Comparison of ENCODE assay signal across 24 cellular contexts in genomic region chr2:36567711-36568408, GRCh38. TPM values are rescaled to one million over a fixed set of nuclear protein-coding genes. Genes with fewer than 3 reads are reported as not detected.
DNase-seq lines count a peak whose midpoint lies in the region; ATAC-seq, FAIRE-seq and TF ChIP-seq lines count a peak whose summit lies in the region.
"Had no signal": no experiment of that assay in that cellular context is flagged by ENCODE, and none has a peak within 500 bp of the region (broad histone marks: within the 10 kb centered on the region; RNA-seq: fewer than 3 reads in every experiment).

No MANE protein-coding gene starts in this region.

- 97% methylated on average over 6 of the region's 6 CpGs for WGBS in mammary epithelial cell (ENCODE audit: low coverage, missing lambda C conversion rate)
- no CpG with 5 or more reads among the region's 6 CpGs for WGBS in H9 (ENCODE audit: extremely low coverage, insufficient read length, low lambda C conversion rate)

- CTCF ChIA-PET in MCF 10A (lab: Yijun Ruan, JAX) (interaction anchor here (0.6 to 2.5 kb wide), 6 partner anchors 16 to 218 kb away, joined by 3 to 14 read pairs (median 3); no protein-coding TSS in a partner anchor), mammary epithelial cell (lab: Charles Lee; ENCODE audit: low non-redundant PET) (no interaction called here)

- H3K36me3 ChIP-seq in mammary epithelial cell (ENCODE audit: insufficient read depth, low read length) (no peaks in the 10 kb centered on the region), astrocyte (ENCODE audit: insufficient read depth, low read length) (peaks cover 14% of the 10 kb centered on the region), mucosa of descending colon (ENCODE audit: low read depth) (no peaks in the 10 kb centered on the region)
- H3K36me3 ChIP-seq: ovary, thoracic aorta had no signal

- H3K18ac ChIP-seq in H9 (ENCODE audit: insufficient read length, low read depth, low read length), result no peak overlapping the region

- no peak overlapping the region for H2BK15ac ChIP-seq in H9 (ENCODE audit: low read depth, low read length)

- no peaks in the 10 kb centered on the region for H4K20me1 ChIP-seq in mammary epithelial cell (ENCODE audit: insufficient read depth, low read length)
- H4K20me1 ChIP-seq in astrocyte (ENCODE audit: insufficient read depth, low read length), result no peaks in the 10 kb centered on the region
- no peaks in the 10 kb centered on the region for H4K20me1 ChIP-seq in H9 (ENCODE audit: control insufficient read depth, insufficient read depth, insufficient read length)

- H3K4me1 ChIP-seq in mammary epithelial cell (ENCODE audit: insufficient read depth, low read length) (peaks cover 35% of the 10 kb centered on the region), astrocyte (ENCODE audit: insufficient read depth, low read length) (peaks cover 48% of the 10 kb centered on the region), mucosa of descending colon (ENCODE audit: low read depth) (peaks cover 18% of the 10 kb centered on the region), H9 (ENCODE audit: insufficient read depth, low read length) (peaks cover 2% of the 10 kb centered on the region; the same call in 1 of the 2 replicates)

- no peak overlapping the region for H3K14ac ChIP-seq in H9 (ENCODE audit: insufficient read depth, low read length)

- H2BK12ac ChIP-seq in H9 (ENCODE audit: insufficient read length, low read depth, low read length), result no peak overlapping the region

- no peak overlapping the region for H2BK120ac ChIP-seq in H9 (ENCODE audit: low read depth, low read length, poor library complexity, severe bottlenecking)

- intact Hi-C loops in MCF 10A (cut with micrococcal nuclease) (no loop called here), mammary epithelial cell (cut with micrococcal nuclease) (no loop called here), mucosa of descending colon (cut with DNase I, micrococcal nuclease) (no loop called here)

- H2AFZ ChIP-seq in mammary epithelial cell (ENCODE audit: low read depth, low read length), result no peak overlapping the region
- H2AFZ ChIP-seq in astrocyte (ENCODE audit: low read depth, low read length), result no peak overlapping the region
- no peak overlapping the region for H2AFZ ChIP-seq in H9 (ENCODE audit: low read length)

- DNase-seq in MCF 10A (ENCODE audit: unreplicated experiment) (no peak), mammary epithelial cell (no peak), astrocyte (ENCODE audit: low read depth) (no peak), mucosa of descending colon (no peak), D341Med (ENCODE audit: low spot score) (no peak), H9 (no peak), ecto neural progenitor cell (ENCODE audit: low spot score) (no peak), NCI-H526 treated with DMSO at 0.1 percent for 48 hours (lab: John Stamatoyannopoulos, UW) (no peak)
- DNase-seq: activated CD4-positive, CD25-positive, alpha-beta regulatory T cell; activated CD8-positive, alpha-beta T cell treated with anti-CD3 and anti-CD28 coated beads, Interleukin-2, amount 10 ng/mL, durations not matched to agents 7 days and 5 days; activated naive CD8-positive, alpha-beta T cell treated with anti-CD3 and anti-CD28 coated beads, Interleukin-2, amount 50 U/mL, for 24 hours; DMS79; foreskin melanocyte; left lung; NCI-H1417 treated with DMSO at 0.1 percent for 48 hours; ovary; Right ventricle myocardium superior; stimulated activated CD4-positive, alpha-beta T cell treated with anti-CD3 and anti-CD28 coated beads, Interleukin-4, amount 100 ng/mL, for 24 hours; T-helper 17 cell had no signal

- H3K4me1 Mint-ChIP-seq in MCF 10A (ENCODE audit: insufficient read depth, unreplicated experiment), result peaks cover 39% of the 10 kb centered on the region
- peaks cover 52% of the 10 kb centered on the region for H3K4me1 Mint-ChIP-seq in astrocyte (ENCODE audit: low read depth, unreplicated experiment)
- H3K4me1 Mint-ChIP-seq in H9, result peaks cover 28 to 33% of the 10 kb centered on the region in 2 experiments
- H3K4me1 Mint-ChIP-seq: activated naive CD8-positive, alpha-beta T cell treated with anti-CD3 and anti-CD28 coated beads, Interleukin-2, amount 50 U/mL, for 24 hours had no signal

- H3K27ac ChIP-seq in mammary epithelial cell (ENCODE audit: insufficient read depth, low read depth, low read length) (no peak overlapping the region), astrocyte (ENCODE audit: low read depth, low read length) (peak overlapping the region; percentile 95), H9 (ENCODE audit: insufficient read length, low read depth, low read length) (no peak overlapping the region)
- H3K27ac ChIP-seq: HL-60, thoracic aorta had no signal

- H3K36me3 Mint-ChIP-seq in MCF 10A (ENCODE audit: insufficient read depth, unreplicated experiment) (peaks cover 38% of the 10 kb centered on the region), astrocyte (ENCODE audit: low read depth, unreplicated experiment) (peaks cover 9% of the 10 kb centered on the region), H9 (ENCODE audit: insufficient read depth in 1 of 3, low read depth in 3 of 3) (peaks cover 4 to 28% (median 13%) of the 10 kb centered on the region in 3 experiments; a peak in 5 of 7 replicates)

- FAIRE-seq in astrocyte (lab: Jason Lieb, UNC), result no peak

- in situ Hi-C loops in mammary epithelial cell (cut with MboI; ENCODE audit: low sequenced_read_pairs in 2 of 2), result no loop called here

- H3K79me1 ChIP-seq in H9 (ENCODE audit: insufficient read depth, low read depth, low read length, poor library complexity, severe bottlenecking), result no peaks in the 10 kb centered on the region

- H3K9me3 ChIP-seq in mammary epithelial cell (replicated peaks; ENCODE audit: insufficient read depth, low read length) (no peaks in the 10 kb centered on the region), astrocyte (ENCODE audit: insufficient read depth, low read depth, low read length) (no peaks in the 10 kb centered on the region), mucosa of descending colon (no peaks in the 10 kb centered on the region), H9 (ENCODE audit: control insufficient read depth, low read depth, low read length) (no peaks in the 10 kb centered on the region)
- H3K9me3 ChIP-seq: left lung, ovary, thoracic aorta had no signal

- H3K27ac Mint-ChIP-seq in MCF 10A (ENCODE audit: low read depth, unreplicated experiment) (peak overlapping the region; percentile 96), astrocyte (ENCODE audit: unreplicated experiment) (peak overlapping the region; percentile 1), H9 (peak overlapping the region in 1 of 3 experiments; percentile 15; a peak in 2 of 7 replicates)
- H3K27ac Mint-ChIP-seq: activated CD8-positive, alpha-beta T cell treated with anti-CD3 and anti-CD28 coated beads, Interleukin-2, amount 10 ng/mL, durations not matched to agents 7 days and 5 days; activated naive CD8-positive, alpha-beta T cell treated with anti-CD3 and anti-CD28 coated beads, Interleukin-2, amount 50 U/mL, for 24 hours; T-helper 17 cell had no signal

- no peak overlapping the region for H3K23ac ChIP-seq in H9 (ENCODE audit: insufficient read length, low read depth, low read length)

- H3K4me3 ChIP-seq in mammary epithelial cell (replicated peaks in 1 of 3; ENCODE audit: insufficient read depth in 1 of 3, low read depth in 2 of 3, low read length in 3 of 3), result no peak overlapping the region
- no peak overlapping the region for H3K4me3 ChIP-seq in astrocyte (ENCODE audit: insufficient read depth, low read depth, low read length)
- H3K4me3 ChIP-seq in mucosa of descending colon, result no peak overlapping the region
- H3K4me3 ChIP-seq: left lung, ovary, skin epidermis, thoracic aorta had no signal

- no peak overlapping the region for H2BK5ac ChIP-seq in H9 (ENCODE audit: insufficient read length, low read length)

- no peak overlapping the region for H3K4me2 ChIP-seq in mammary epithelial cell (ENCODE audit: insufficient read depth, low read depth, low read length)
- H3K4me2 ChIP-seq in astrocyte (ENCODE audit: low read length), result peak overlapping the region; percentile 81
- no peak overlapping the region for H3K4me2 ChIP-seq in H9 (ENCODE audit: insufficient read depth, insufficient read length, low read length)

- dilution Hi-C loops in mammary epithelial cell (cut with HindIII; ENCODE audit: low sequenced_read_pairs), result no loop called here

- BruUV-seq in MCF 10A (replicated peaks; lab: Mats Ljungman, UMichigan) (no TSS peak), mammary epithelial cell (replicated peaks; lab: Mats Ljungman, UMichigan) (no TSS peak)

- no peak overlapping the region for H4K91ac ChIP-seq in H9 (ENCODE audit: insufficient read length, low read depth, low read length)

- H2BK20ac ChIP-seq in H9 (ENCODE audit: low read depth, low read length, poor library complexity, severe bottlenecking), result no peak overlapping the region

- no peak overlapping the region for H4K5ac ChIP-seq in H9 (ENCODE audit: insufficient read length, low read depth, low read length)

- TF ChIP-seq CTCF in MCF 10A (IDR thresholded peaks at IDR 0.05; ENCODE audit: unreplicated experiment), result no peak
- no peak for TF ChIP-seq CTCF in mammary epithelial cell (conservative IDR thresholded peaks at IDR 0.05 in 1 of 2, IDR thresholded peaks at IDR 0.05 in 1 of 2; ENCODE audit: extremely low read depth in 1 of 2, insufficient read depth in 1 of 2, low read depth in 1 of 2, low read length in 2 of 2)
- TF ChIP-seq CTCF in astrocyte (IDR thresholded peaks at IDR 0.05; ENCODE audit: insufficient read depth, low read depth, low read length), result no peak
- TF ChIP-seq CTCF in mucosa of descending colon (IDR thresholded peaks at IDR 0.05), result no peak
- TF ChIP-seq CTCF in H9 (conservative IDR thresholded peaks at IDR 0.05), result no peak

- POLR2A ChIA-PET in MCF 10A (lab: Yijun Ruan, JAX), result interaction anchor here (0.7 kb wide), 2 partner anchors 11 to 77 kb away, joined by 3 to 4 read pairs; no protein-coding TSS in a partner anchor

- no peaks in the 10 kb centered on the region for H3K27me3 Mint-ChIP-seq in MCF 10A (ENCODE audit: insufficient read depth, unreplicated experiment)
- H3K27me3 Mint-ChIP-seq in astrocyte (ENCODE audit: low read depth, unreplicated experiment), result no peaks in the 10 kb centered on the region
- no peaks in the 10 kb centered on the region for H3K27me3 Mint-ChIP-seq in H9 (ENCODE audit: low read depth)
- H3K27me3 Mint-ChIP-seq: activated naive CD8-positive, alpha-beta T cell treated with anti-CD3 and anti-CD28 coated beads, Interleukin-2, amount 50 U/mL, for 24 hours; central memory CD8-positive, alpha-beta T cell; T-helper 17 cell had no signal

- H3K79me2 ChIP-seq in mammary epithelial cell (ENCODE audit: insufficient read depth, low read length) (peaks cover 61% of the 10 kb centered on the region), astrocyte (ENCODE audit: insufficient read depth, low read length) (peaks cover 73% of the 10 kb centered on the region), H9 (ENCODE audit: insufficient read depth, low read length) (no peaks in the 10 kb centered on the region)

- H3K9ac ChIP-seq in mammary epithelial cell (ENCODE audit: insufficient read depth, low read length), result no peak overlapping the region
- H3K9ac ChIP-seq in astrocyte (ENCODE audit: low read length), result peak overlapping the region; percentile 50
- no peak overlapping the region for H3K9ac ChIP-seq in H9 (ENCODE audit: extremely low read depth, insufficient read length, low read length)

- no peak overlapping the region for H3K4ac ChIP-seq in H9 (ENCODE audit: low read depth, low read length)

- H3K4me3 Mint-ChIP-seq in MCF 10A (ENCODE audit: unreplicated experiment) (no peak overlapping the region), astrocyte (ENCODE audit: unreplicated experiment) (no peak overlapping the region), H9 (no peak overlapping the region)
- H3K4me3 Mint-ChIP-seq: activated CD8-positive, alpha-beta T cell treated with anti-CD3 and anti-CD28 coated beads, Interleukin-2, amount 10 ng/mL, durations not matched to agents 7 days and 5 days; activated naive CD8-positive, alpha-beta T cell treated with anti-CD3 and anti-CD28 coated beads, Interleukin-2, amount 50 U/mL, for 24 hours; CD14-positive monocyte; central memory CD8-positive, alpha-beta T cell; T-helper 17 cell had no signal

- H3K9me3 Mint-ChIP-seq in MCF 10A (ENCODE audit: unreplicated experiment) (peaks cover 5% of the 10 kb centered on the region), astrocyte (ENCODE audit: unreplicated experiment) (no peaks in the 10 kb centered on the region), H9 (no peaks in the 10 kb centered on the region)
- H3K9me3 Mint-ChIP-seq: activated naive CD8-positive, alpha-beta T cell treated with anti-CD3 and anti-CD28 coated beads, Interleukin-2, amount 50 U/mL, for 24 hours; CD14-positive monocyte; central memory CD8-positive, alpha-beta T cell had no signal

- H3K56ac ChIP-seq in H9 (ENCODE audit: insufficient read length, low read depth, low read length), result no peak overlapping the region

- H2AK5ac ChIP-seq in H9 (ENCODE audit: insufficient read length, low read length), result no peak overlapping the region

- no peak overlapping the region for H4K8ac ChIP-seq in H9 (replicated peaks; ENCODE audit: insufficient read length, low read depth, low read length)

- H3T11ph ChIP-seq in H9 (ENCODE audit: low read length), result no peak overlapping the region

- no peaks in the 10 kb centered on the region for H3K23me2 ChIP-seq in H9 (ENCODE audit: insufficient read length, low read depth, low read length, poor library complexity, severe bottlenecking)

- H3K27me3 ChIP-seq in mammary epithelial cell (ENCODE audit: insufficient read depth, low read length) (no peaks in the 10 kb centered on the region), astrocyte (ENCODE audit: insufficient read depth, low read length) (no peaks in the 10 kb centered on the region), H9 (ENCODE audit: insufficient read depth, low read length) (no peaks in the 10 kb centered on the region)
- H3K27me3 ChIP-seq: left lung had no signal

- peak; percentile 89 for ATAC-seq in mucosa of descending colon
- ATAC-seq: activated CD8-positive, alpha-beta T cell treated with anti-CD3 and anti-CD28 coated beads, Interleukin-2, amount 10 ng/mL, durations not matched to agents 7 days and 5 days; activated naive CD8-positive, alpha-beta T cell treated with anti-CD3 and anti-CD28 coated beads, Interleukin-2, amount 50 U/mL, for 24 hours; left lung; T-helper 17 cell had no signal

RNA-seq across cellular contexts. Expression of gene FEZ2, which starts 30.1 kb away (rescaled TPM):
- 31.9 and 43.4 TPM in 2 replicates for total RNA-seq in MCF 10A (2022)
- 10 to 100 TPM; 34.3 to 42.0 TPM for total RNA-seq in mammary epithelial cell
- 20.0 TPM for polyA plus RNA-seq in mammary epithelial cell
- polyA minus RNA-seq in mammary epithelial cell, result 36.3 TPM
- 43.2 and 45.0 TPM in 2 replicates for total RNA-seq in astrocyte
- total RNA-seq in mucosa of descending colon, result 10 to 100 TPM; 47.5 to 63.3 (median 57.5) TPM
- 22.0 and 27.7 TPM in 2 replicates for total RNA-seq in H9 (2021)
